Comparison of ENCODE assay signal across 15 cellular contexts in genomic region chr5:33848554-33848953, GRCh38.
DNase-seq lines count a peak whose midpoint lies in the region; ATAC-seq and TF ChIP-seq lines count a peak whose summit lies in the region.
"Had no signal": no experiment of that assay in that cellular context is flagged by ENCODE, and none has a peak within 500 bp of the region (broad histone marks: within the 10 kb centered on the region; RNA-seq: fewer than 3 reads in every experiment).

No MANE protein-coding gene starts in this region.

- no peak overlapping the region for H3K4me3 ChIP-seq in GM12864 (ENCODE audit: low read depth, low read length)
- H3K4me3 ChIP-seq: A549, heart left ventricle, thyroid gland had no signal

- ATAC-seq in GM19328 (IDR thresholded peaks at IDR 0.05; ENCODE audit: unreplicated experiment) = peak; percentile 35
- peak; percentile 31 for ATAC-seq in HG02642 (IDR thresholded peaks at IDR 0.05; ENCODE audit: poor library complexity, unreplicated experiment)
- peak; percentile 28 for ATAC-seq in HG03457 (IDR thresholded peaks at IDR 0.05; ENCODE audit: unreplicated experiment)
- ATAC-seq: A549; CD8-positive, alpha-beta T cell; heart left ventricle had no signal

- no peak for TF ChIP-seq CTCF in GM12864 (IDR thresholded peaks at IDR 0.05; ENCODE audit: low read depth, low read length, missing control alignments)

- DNase-seq in GM12864 (ENCODE audit: low read depth) = peak; percentile 77
- DNase-seq in COR-L47 (lab: John Stamatoyannopoulos, UW) = no peak
- no peak for DNase-seq in NCI-H1092 (lab: John Stamatoyannopoulos, UW)
- no peak for DNase-seq in activated CD4-positive, alpha-beta T cell treated with anti-CD3 and anti-CD28 coated beads for 4 hours
- no peak for DNase-seq in HCEC 1CT
- DNase-seq: CD8-positive, alpha-beta T cell; heart left ventricle; IMR-90; NCI-H345; stimulated activated CD4-positive, alpha-beta T cell treated with anti-CD3 and anti-CD28 coated beads, Interleukin-12 subunit alpha, Interleukin-12 subunit beta, amount 100 ng/mL, for 4 hours; thyroid gland had no signal
